In the genomic region with DNA sequence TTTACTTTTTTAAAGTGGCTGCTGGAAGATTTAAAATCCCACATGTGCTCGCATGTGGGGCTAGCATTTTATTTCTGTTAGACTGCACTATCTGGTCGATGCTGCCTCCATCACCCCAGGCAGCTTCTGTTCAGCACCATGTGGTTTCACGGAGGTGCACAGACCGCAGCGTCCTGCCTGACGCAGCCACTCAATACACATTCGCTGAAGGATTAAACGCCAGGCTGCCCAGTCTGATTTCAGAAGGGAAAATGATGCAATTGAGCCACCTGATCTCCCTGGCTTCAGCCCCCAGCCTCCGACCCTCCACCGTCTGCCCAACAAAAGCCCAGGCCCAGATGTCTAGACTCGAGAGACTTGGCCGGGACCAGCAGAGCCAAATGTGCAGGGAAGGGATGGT, we compare ENCODE assay signal across 25 cellular contexts.
A peak's percentile ranks its signal among the peaks of the same experiment; 100 is the strongest.
DNase-seq lines count a peak whose midpoint lies in the region; ATAC-seq and TF ChIP-seq lines count a peak whose summit lies in the region.
"Had no signal": no experiment of that assay in that cellular context is flagged by ENCODE, and none has a peak within 500 bp of the region (broad histone marks: within the 10 kb centered on the region; RNA-seq: fewer than 3 reads in every experiment).

No MANE protein-coding gene starts in this region.

- no peaks in the 10 kb centered on the region for H3K9me3 ChIP-seq in spleen
- H3K9me3 ChIP-seq: ascending aorta, esophagus squamous epithelium had no signal

- H3K27me3 Mint-ChIP-seq in activated CD8-positive, alpha-beta T cell treated with anti-CD3 and anti-CD28 coated beads, Interleukin-2, amount 10 ng/mL, durations not matched to agents 7 days and 5 days (ENCODE audit: low read depth), result peaks cover 3% of the 10 kb centered on the region

- no peaks in the 10 kb centered on the region for H3K4me1 ChIP-seq in spleen
- H3K4me1 ChIP-seq: ascending aorta, esophagus squamous epithelium had no signal

- H3K4me3 Mint-ChIP-seq in activated CD8-positive, alpha-beta T cell treated with anti-CD3 and anti-CD28 coated beads, Interleukin-2, amount 10 ng/mL, durations not matched to agents 7 days and 5 days, result no peak overlapping the region
- H3K4me3 Mint-ChIP-seq: B cell, type B pancreatic cell had no signal

- POLR2A ChIA-PET in activated CD8-positive, alpha-beta T cell treated with anti-CD3 and anti-CD28 coated beads, Interleukin-2, amount 10 ng/mL, durations not matched to agents 7 days and 5 days (lab: Charles Lee), result no interaction called here

- CTCF ChIA-PET in activated CD8-positive, alpha-beta T cell treated with anti-CD3 and anti-CD28 coated beads, Interleukin-2, amount 10 ng/mL, durations not matched to agents 7 days and 5 days (lab: Charles Lee), result interaction anchor here (0.9 kb wide), 1 partner anchor 24 kb away, joined by 3 read pairs; no protein-coding TSS in a partner anchor

- H3K4me1 Mint-ChIP-seq in activated CD8-positive, alpha-beta T cell treated with anti-CD3 and anti-CD28 coated beads, Interleukin-2, amount 10 ng/mL, durations not matched to agents 7 days and 5 days (ENCODE audit: low read depth), result no peaks in the 10 kb centered on the region
- H3K4me1 Mint-ChIP-seq: B cell had no signal

- no peak overlapping the region for H3K27ac ChIP-seq in spleen
- H3K27ac ChIP-seq: ascending aorta, esophagus squamous epithelium, VCaP had no signal

- H3K36me3 ChIP-seq in spleen, result no peaks in the 10 kb centered on the region
- H3K36me3 ChIP-seq: ascending aorta, esophagus squamous epithelium had no signal

- no peak for ATAC-seq in activated CD8-positive, alpha-beta T cell treated with anti-CD3 and anti-CD28 coated beads, Interleukin-2, amount 10 ng/mL, durations not matched to agents 7 days and 5 days
- no peak for ATAC-seq in HG02623 (IDR thresholded peaks at IDR 0.05; ENCODE audit: unreplicated experiment)
- ATAC-seq: Panc1 had no signal

- TF ChIP-seq CTCF in spleen (IDR thresholded peaks at IDR 0.05 in 8 of 11, conservative IDR thresholded peaks at IDR 0.05 in 3 of 11), result no peak

- no peak overlapping the region for H3K4me3 ChIP-seq in spleen
- H3K4me3 ChIP-seq: ascending aorta, esophagus squamous epithelium, smooth muscle cell had no signal

- intact Hi-C loops in spleen (cut with DNase I; ENCODE audit: low total_unique reads), result no loop called here

- peaks cover 0 to 32% (median 0%) of the 10 kb centered on the region in 7 donors for H3K27me3 ChIP-seq in spleen (replicated peaks in 1 of 7)
- H3K27me3 ChIP-seq: ascending aorta had no signal

- H3K27ac Mint-ChIP-seq in activated CD8-positive, alpha-beta T cell treated with anti-CD3 and anti-CD28 coated beads, Interleukin-2, amount 10 ng/mL, durations not matched to agents 7 days and 5 days, result no peak overlapping the region
- H3K27ac Mint-ChIP-seq: B cell, type B pancreatic cell had no signal

- no peaks in the 10 kb centered on the region for H3K36me3 Mint-ChIP-seq in activated CD8-positive, alpha-beta T cell treated with anti-CD3 and anti-CD28 coated beads, Interleukin-2, amount 10 ng/mL, durations not matched to agents 7 days and 5 days (ENCODE audit: low read depth)
- H3K36me3 Mint-ChIP-seq: type B pancreatic cell had no signal

- no peak for TF ChIP-seq POLR2A in spleen (IDR thresholded peaks at IDR 0.05)

- no peaks in the 10 kb centered on the region for H3K9me3 Mint-ChIP-seq in activated CD8-positive, alpha-beta T cell treated with anti-CD3 and anti-CD28 coated beads, Interleukin-2, amount 10 ng/mL, durations not matched to agents 7 days and 5 days (ENCODE audit: insufficient read depth)
- H3K9me3 Mint-ChIP-seq: type B pancreatic cell had no signal

- DNase-seq in NCI-H2081 (lab: John Stamatoyannopoulos, UW), result peak; percentile 19 to 27
- DNase-seq in NCI-H2081 treated with DMSO at 0.1 percent for 48 hours (lab: John Stamatoyannopoulos, UW), result no peak
- peak; percentile 97 to 98 for DNase-seq in NCI-H524 (lab: John Stamatoyannopoulos, UW)
- DNase-seq in activated CD8-positive, alpha-beta T cell treated with anti-CD3 and anti-CD28 coated beads, Interleukin-2, amount 10 ng/mL, durations not matched to agents 7 days and 5 days, result peak; percentile 33
- DNase-seq in spleen, result peak; percentile 66
- DNase-seq in iPS-NIHi11 (ENCODE audit: low spot score), result no peak
- DNase-seq in glomerular visceral epithelial cell (ENCODE audit: extremely low spot score), result no peak
- DNase-seq: activated CD4-positive, alpha-beta T cell treated with anti-CD3 and anti-CD28 coated beads, Interleukin-2, amount 50 U/mL, for 48 hours; activated naive CD4-positive, alpha-beta T cell treated with Interleukin-2 at 50 U/mL for 16 hours; activated T-cell treated with anti-CD3 and anti-CD28 coated beads, Interleukin-2, amount 50 U/mL, for 1 hour; effector memory CD4-positive, alpha-beta T cell; esophagus squamous epithelium; GF-D8; GOT3; Karpas-422; NCI-H774; nucleus accumbens; stimulated activated CD4-positive, alpha-beta T cell treated with anti-CD3 and anti-CD28 coated beads, Interleukin-4, amount 100 ng/mL, for 1 hour had no signal

- 73 to 90% (median 83%) methylated on average over 12 of the region's 12 CpGs for WGBS in spleen, 5 donors

Comparison
In these comparisons a context has a peak if more than half of its experiments do, and no peak if none do; other contexts are left out.
1. DNase-seq: peak in NCI-H2081 (2 of 2), NCI-H524 (2 of 2), activated CD8-positive, alpha-beta T cell treated with anti-CD3 and anti-CD28 coated beads, Interleukin-2, amount 10 ng/mL, durations not matched to agents 7 days and 5 days (single experiment) and spleen (single experiment); none in NCI-H2081 treated with DMSO at 0.1 percent for 48 hours (single experiment), iPS-NIHi11 (single experiment) and glomerular visceral epithelial cell (single experiment).